In genomic region chr9:35538361-35539234, GRCh38 we compare ENCODE assay signal across 9 cellular contexts. TPM values are rescaled to one million over a fixed set of nuclear protein-coding genes. Genes with fewer than 3 reads are reported as not detected.
DNase-seq lines count a peak whose midpoint lies in the region; ATAC-seq and TF ChIP-seq lines count a peak whose summit lies in the region.
"Had no signal": no experiment of that assay in that cellular context is flagged by ENCODE, and none has a peak within 500 bp of the region (broad histone marks: within the 10 kb centered on the region; RNA-seq: fewer than 3 reads in every experiment).

No MANE protein-coding gene starts in this region.

- H3K27ac Mint-ChIP-seq in stimulated activated effector memory CD8-positive, alpha-beta T cell treated with anti-CD3 and anti-CD28 coated beads, Interleukin-12 subunit alpha, Interleukin-12 subunit beta, amount 100 ng/mL, for 72 hours = peak overlapping the region; percentile 14

- H3K4me3 Mint-ChIP-seq in stimulated activated effector memory CD8-positive, alpha-beta T cell treated with anti-CD3 and anti-CD28 coated beads, Interleukin-12 subunit alpha, Interleukin-12 subunit beta, amount 100 ng/mL, for 72 hours = no peak overlapping the region
- H3K4me3 Mint-ChIP-seq: activated naive CD8-positive, alpha-beta T cell treated with anti-CD3 and anti-CD28 coated beads, Interleukin-2, amount 10 ng/mL, durations not matched to agents 7 days and 5 days had no signal

- no peaks in the 10 kb centered on the region for H3K36me3 Mint-ChIP-seq in stimulated activated effector memory CD8-positive, alpha-beta T cell treated with anti-CD3 and anti-CD28 coated beads, Interleukin-12 subunit alpha, Interleukin-12 subunit beta, amount 100 ng/mL, for 72 hours
- H3K36me3 Mint-ChIP-seq: activated naive CD8-positive, alpha-beta T cell treated with anti-CD3 and anti-CD28 coated beads, Interleukin-2, amount 10 ng/mL, durations not matched to agents 7 days and 5 days had no signal

- no peak for TF ChIP-seq CTCF in coronary artery (IDR thresholded peaks at IDR 0.05)

- peak overlapping the region; percentile 90 to 95 for H3K27ac ChIP-seq in coronary artery

- peak overlapping the region; percentile 71 for H3K4me3 ChIP-seq in coronary artery

- ATAC-seq in stimulated activated effector memory CD8-positive, alpha-beta T cell treated with anti-CD3 and anti-CD28 coated beads, Interleukin-12 subunit alpha, Interleukin-12 subunit beta, amount 100 ng/mL, for 72 hours = no peak
- ATAC-seq in GM21528 (IDR thresholded peaks at IDR 0.05; ENCODE audit: low FRiP score, unreplicated experiment) = no peak

- H3K4me1 Mint-ChIP-seq in stimulated activated effector memory CD8-positive, alpha-beta T cell treated with anti-CD3 and anti-CD28 coated beads, Interleukin-12 subunit alpha, Interleukin-12 subunit beta, amount 100 ng/mL, for 72 hours = no peaks in the 10 kb centered on the region
- H3K4me1 Mint-ChIP-seq: activated naive CD8-positive, alpha-beta T cell treated with anti-CD3 and anti-CD28 coated beads, Interleukin-2, amount 10 ng/mL, durations not matched to agents 7 days and 5 days had no signal

- no peaks in the 10 kb centered on the region for H3K9me3 Mint-ChIP-seq in stimulated activated effector memory CD8-positive, alpha-beta T cell treated with anti-CD3 and anti-CD28 coated beads, Interleukin-12 subunit alpha, Interleukin-12 subunit beta, amount 100 ng/mL, for 72 hours
- H3K9me3 Mint-ChIP-seq: activated naive CD8-positive, alpha-beta T cell treated with anti-CD3 and anti-CD28 coated beads, Interleukin-2, amount 10 ng/mL, durations not matched to agents 7 days and 5 days had no signal

- peak; percentile 73 for DNase-seq in LHCN-M2 (ENCODE audit: low read depth)
- DNase-seq in coronary artery (ENCODE audit: low spot score) = peak; percentile 89
- DNase-seq in kidney tubule cell (ENCODE audit: low spot score) = peak; percentile 78
- DNase-seq in stimulated activated effector memory CD8-positive, alpha-beta T cell treated with anti-CD3 and anti-CD28 coated beads, Interleukin-12 subunit alpha, Interleukin-12 subunit beta, amount 100 ng/mL, for 72 hours (ENCODE audit: low spot score in 2 of 2) = no peak
- DNase-seq in OCI-M1 (lab: John Stamatoyannopoulos, UW) = no peak
- DNase-seq in effector CD4-positive, alpha-beta T cell = no peak
- no peak for DNase-seq in NCI-H2081 (lab: John Stamatoyannopoulos, UW)
- DNase-seq: activated naive CD8-positive, alpha-beta T cell treated with anti-CD3 and anti-CD28 coated beads, Interleukin-2, amount 10 ng/mL, durations not matched to agents 7 days and 5 days had no signal

RNA-seq across cellular contexts. Expression of gene RUSC2, which starts 48.7 kb away (rescaled TPM):
- total RNA-seq in LHCN-M2 (2014; rRNA removed) = 31.3 and 31.5 TPM in 2 replicates
- polyA plus RNA-seq in LHCN-M2 (2012) = 32.8 TPM

Comparison
In these comparisons a context has a peak if more than half of its experiments do, and no peak if none do; other contexts are left out.
1. DNase-seq: peak in LHCN-M2 (single experiment), coronary artery (single experiment) and kidney tubule cell (single experiment); none in stimulated activated effector memory CD8-positive, alpha-beta T cell treated with anti-CD3 and anti-CD28 coated beads, Interleukin-12 subunit alpha, Interleukin-12 subunit beta, amount 100 ng/mL, for 72 hours (0 of 2), OCI-M1 (single experiment), effector CD4-positive, alpha-beta T cell (single experiment) and NCI-H2081 (0 of 2).